In genomic region chr2:237440819-237441281, GRCh38 we compare ENCODE assay signal across 11 cellular contexts. TPM values are rescaled to one million over a fixed set of nuclear protein-coding genes. Genes with fewer than 3 reads are reported as not detected.
DNase-seq lines count a peak whose midpoint lies in the region; ATAC-seq, FAIRE-seq and TF ChIP-seq lines count a peak whose summit lies in the region.
"Had no signal": no experiment of that assay in that cellular context is flagged by ENCODE, and none has a peak within 500 bp of the region (broad histone marks: within the 10 kb centered on the region; RNA-seq: fewer than 3 reads in every experiment).

No MANE protein-coding gene starts in this region.

- no peaks in the 10 kb centered on the region for H3K9me2 ChIP-seq in hepatocyte (replicated peaks; ENCODE audit: insufficient read depth)

- peaks cover 8% of the 10 kb centered on the region for H3K4me1 ChIP-seq in hepatocyte (ENCODE audit: insufficient read depth)
- H3K4me1 ChIP-seq in HAP-1: no peaks in the 10 kb centered on the region

- H3K4me2 ChIP-seq in hepatocyte: no peak overlapping the region

- H3K27ac Mint-ChIP-seq in activated CD4-positive, alpha-beta T cell treated with anti-CD3 and anti-CD28 coated beads for 36 hours: peak overlapping the region; percentile 96
- peak overlapping the region; percentile 38 for H3K27ac Mint-ChIP-seq in activated CD4-positive, alpha-beta T cell treated with anti-CD3 and anti-CD28 coated beads, Interleukin-2, amount 10 ng/mL, durations not matched to agents 7 days and 5 days
- peak overlapping the region; percentile 28 to 79 for H3K27ac Mint-ChIP-seq in stimulated activated naive CD8-positive, alpha-beta T cell treated with anti-CD3 and anti-CD28 coated beads, Interleukin-15, amount 100 ng/mL, for 72 hours

- in situ Hi-C loops in HAP-1 (cut with MboI; ENCODE audit: low sequenced_read_pairs): no loop called here

- H3K4me3 ChIP-seq in hepatocyte: no peak overlapping the region
- H3K4me3 ChIP-seq in HAP-1: no peak overlapping the region

- peak; percentile 83 for DNase-seq in activated CD4-positive, alpha-beta T cell treated with anti-CD3 and anti-CD28 coated beads for 36 hours
- no peak for DNase-seq in activated CD4-positive, alpha-beta T cell treated with anti-CD3 and anti-CD28 coated beads, Interleukin-2, amount 50 U/mL, for 1 hour
- peak; percentile 24 for DNase-seq in activated CD4-positive, alpha-beta T cell treated with anti-CD3 and anti-CD28 coated beads, Interleukin-2, amount 10 ng/mL, durations not matched to agents 7 days and 5 days
- DNase-seq in hepatocyte (ENCODE audit: low spot score) (no peak), D721Med (ENCODE audit: insufficient read length, low spot score) (no peak), HAP-1 (ENCODE audit: low spot score in 2 of 2) (no peak), activated gamma-delta T cell treated with Interleukin-2 at 50 U/mL for 16 hours (no peak)
- DNase-seq in stimulated activated naive CD8-positive, alpha-beta T cell treated with anti-CD3 and anti-CD28 coated beads, Interleukin-15, amount 100 ng/mL, for 72 hours: peak; percentile 54 to 80
- DNase-seq: caudate nucleus had no signal

- TF ChIP-seq CTCF in hepatocyte (IDR thresholded peaks at IDR 0.05; ENCODE audit: poor library complexity) (no peak), D721Med (IDR thresholded peaks at IDR 0.05; ENCODE audit: insufficient read depth, missing control alignments) (no peak)

- H4K20me1 ChIP-seq in hepatocyte (ENCODE audit: insufficient read depth, poor library complexity, severe bottlenecking): no peaks in the 10 kb centered on the region

- peaks cover 8% of the 10 kb centered on the region for H3K9me3 Mint-ChIP-seq in activated CD4-positive, alpha-beta T cell treated with anti-CD3 and anti-CD28 coated beads for 36 hours (ENCODE audit: low read depth)
- H3K9me3 Mint-ChIP-seq in activated CD4-positive, alpha-beta T cell treated with anti-CD3 and anti-CD28 coated beads, Interleukin-2, amount 10 ng/mL, durations not matched to agents 7 days and 5 days: peaks cover 4% of the 10 kb centered on the region
- H3K9me3 Mint-ChIP-seq in stimulated activated naive CD8-positive, alpha-beta T cell treated with anti-CD3 and anti-CD28 coated beads, Interleukin-15, amount 100 ng/mL, for 72 hours: peaks cover 0 to 3% of the 10 kb centered on the region in 2 donors

- H3K9me3 ChIP-seq in hepatocyte (ENCODE audit: low read depth): no peaks in the 10 kb centered on the region
- H3K9me3 ChIP-seq in HAP-1: no peaks in the 10 kb centered on the region

- CTCF ChIA-PET in activated CD4-positive, alpha-beta T cell treated with anti-CD3 and anti-CD28 coated beads for 36 hours (lab: Charles Lee): interaction anchor here (0.7 to 6.5 kb wide), 10 partner anchors 9 to 862 kb away, joined by 3 to 67 read pairs (median 7); no protein-coding TSS in a partner anchor
- CTCF ChIA-PET in activated CD4-positive, alpha-beta T cell treated with anti-CD3 and anti-CD28 coated beads, Interleukin-2, amount 10 ng/mL, durations not matched to agents 7 days and 5 days (lab: Charles Lee): interaction anchor here (1.3 to 1.7 kb wide), 4 partner anchors 11 to 35 kb away, joined by 4 to 7 read pairs (median 4); no protein-coding TSS in a partner anchor

- peak overlapping the region; percentile 50 for H3K4me3 Mint-ChIP-seq in activated CD4-positive, alpha-beta T cell treated with anti-CD3 and anti-CD28 coated beads for 36 hours
- no peak overlapping the region for H3K4me3 Mint-ChIP-seq in activated CD4-positive, alpha-beta T cell treated with anti-CD3 and anti-CD28 coated beads, Interleukin-2, amount 10 ng/mL, durations not matched to agents 7 days and 5 days
- peak overlapping the region; percentile 31 to 50 for H3K4me3 Mint-ChIP-seq in stimulated activated naive CD8-positive, alpha-beta T cell treated with anti-CD3 and anti-CD28 coated beads, Interleukin-15, amount 100 ng/mL, for 72 hours

- no peak for FAIRE-seq in D721Med (lab: Jason Lieb, UNC)
- FAIRE-seq: A204.1, frontal cortex had no signal

- peaks cover 91% of the 10 kb centered on the region for H3K4me1 Mint-ChIP-seq in activated CD4-positive, alpha-beta T cell treated with anti-CD3 and anti-CD28 coated beads for 36 hours
- peaks cover 57% of the 10 kb centered on the region for H3K4me1 Mint-ChIP-seq in activated CD4-positive, alpha-beta T cell treated with anti-CD3 and anti-CD28 coated beads, Interleukin-2, amount 10 ng/mL, durations not matched to agents 7 days and 5 days
- peaks cover 83% of the 10 kb centered on the region for H3K4me1 Mint-ChIP-seq in stimulated activated naive CD8-positive, alpha-beta T cell treated with anti-CD3 and anti-CD28 coated beads, Interleukin-15, amount 100 ng/mL, for 72 hours

- intact Hi-C loops in activated CD4-positive, alpha-beta T cell treated with anti-CD3 and anti-CD28 coated beads for 36 hours (cut with DNase I, micrococcal nuclease): loop anchor here (1.0 to 2.0 kb wide), 9 partner anchors 9 to 848 kb away; partner anchors contain the start of genes PER2 (in 1 of the 2) and SCLY (in 1 of the 2)

- H2AFZ ChIP-seq in hepatocyte: no peak overlapping the region

- no peaks in the 10 kb centered on the region for H3K36me3 ChIP-seq in hepatocyte (replicated peaks; ENCODE audit: insufficient read depth, low read depth)
- H3K36me3 ChIP-seq in HAP-1 (replicated peaks): no peaks in the 10 kb centered on the region

- no peaks in the 10 kb centered on the region for H3K27me3 Mint-ChIP-seq in activated CD4-positive, alpha-beta T cell treated with anti-CD3 and anti-CD28 coated beads for 36 hours
- no peaks in the 10 kb centered on the region for H3K27me3 Mint-ChIP-seq in activated CD4-positive, alpha-beta T cell treated with anti-CD3 and anti-CD28 coated beads, Interleukin-2, amount 10 ng/mL, durations not matched to agents 7 days and 5 days
- no peaks in the 10 kb centered on the region for H3K27me3 Mint-ChIP-seq in stimulated activated naive CD8-positive, alpha-beta T cell treated with anti-CD3 and anti-CD28 coated beads, Interleukin-15, amount 100 ng/mL, for 72 hours

- no peaks in the 10 kb centered on the region for H3K79me2 ChIP-seq in hepatocyte

- WGBS in hepatocyte (ENCODE audit: low lambda C conversion rate, missing lambda C conversion rate): 40% methylated on average over 2 of the region's 2 CpGs

- H3K27ac ChIP-seq in hepatocyte: peak overlapping the region; percentile 56

- ATAC-seq in activated CD4-positive, alpha-beta T cell treated with anti-CD3 and anti-CD28 coated beads for 36 hours: peak; percentile 76
- peak; percentile 93 for ATAC-seq in stimulated activated naive CD8-positive, alpha-beta T cell treated with anti-CD3 and anti-CD28 coated beads, Interleukin-15, amount 100 ng/mL, for 72 hours

- POLR2A ChIA-PET in activated CD4-positive, alpha-beta T cell treated with anti-CD3 and anti-CD28 coated beads for 36 hours (lab: Charles Lee): interaction anchor here (1.0 to 2.4 kb wide), 7 partner anchors 8 to 34 kb away, joined by 3 to 19 read pairs (median 8); no protein-coding TSS in a partner anchor
- POLR2A ChIA-PET in activated CD4-positive, alpha-beta T cell treated with anti-CD3 and anti-CD28 coated beads, Interleukin-2, amount 10 ng/mL, durations not matched to agents 7 days and 5 days (lab: Charles Lee): interaction anchor here (0.6 to 1.3 kb wide), 2 partner anchors 11 to 140 kb away, joined by 3 read pairs; no protein-coding TSS in a partner anchor

- no peaks in the 10 kb centered on the region for H3K27me3 ChIP-seq in hepatocyte
- no peaks in the 10 kb centered on the region; the same call in 1 of the 2 replicates for H3K27me3 ChIP-seq in HAP-1 (ENCODE audit: low read depth)

- H3K36me3 Mint-ChIP-seq in activated CD4-positive, alpha-beta T cell treated with anti-CD3 and anti-CD28 coated beads for 36 hours (ENCODE audit: low read depth): peaks cover 14% of the 10 kb centered on the region
- H3K36me3 Mint-ChIP-seq in activated CD4-positive, alpha-beta T cell treated with anti-CD3 and anti-CD28 coated beads, Interleukin-2, amount 10 ng/mL, durations not matched to agents 7 days and 5 days (ENCODE audit: low read depth): peaks cover 3% of the 10 kb centered on the region

RNA-seq across cellular contexts. Expression of gene COL6A3, which starts 26.9 kb away (rescaled TPM):
- total RNA-seq in activated CD4-positive, alpha-beta T cell treated with anti-CD3 and anti-CD28 coated beads for 36 hours: 10 to 100 TPM; 29.9 to 36.4 TPM
- under 1 TPM; 0.87 to 0.92 TPM for total RNA-seq in activated CD4-positive, alpha-beta T cell treated with anti-CD3 and anti-CD28 coated beads, Interleukin-2, amount 10 ng/mL, durations not matched to agents 7 days and 5 days
- 158 and 250 TPM in 2 replicates for total RNA-seq in hepatocyte
- 70.7 and 80.7 TPM in 2 replicates for polyA plus RNA-seq in hepatocyte

RNA-seq across cellular contexts. Expression of gene MLPH, which starts 46.2 kb away (rescaled TPM):
- 1 to 10 TPM in 1 of 2 experiments, under 1 TPM in 1; 0.82 to 1.2 TPM for total RNA-seq in activated CD4-positive, alpha-beta T cell treated with anti-CD3 and anti-CD28 coated beads for 36 hours
- total RNA-seq in activated CD4-positive, alpha-beta T cell treated with anti-CD3 and anti-CD28 coated beads, Interleukin-2, amount 10 ng/mL, durations not matched to agents 7 days and 5 days: not detected
- 10.0 and 12.3 TPM in 2 replicates for total RNA-seq in hepatocyte
- 5.6 and 6.7 TPM in 2 replicates for polyA plus RNA-seq in hepatocyte

Comparison
In these comparisons a context has a peak if more than half of its experiments do, and no peak if none do; other contexts are left out.
1. DNase-seq: peak in activated CD4-positive, alpha-beta T cell treated with anti-CD3 and anti-CD28 coated beads for 36 hours (single experiment), activated CD4-positive, alpha-beta T cell treated with anti-CD3 and anti-CD28 coated beads, Interleukin-2, amount 10 ng/mL, durations not matched to agents 7 days and 5 days (single experiment) and stimulated activated naive CD8-positive, alpha-beta T cell treated with anti-CD3 and anti-CD28 coated beads, Interleukin-15, amount 100 ng/mL, for 72 hours (2 of 2); none in activated CD4-positive, alpha-beta T cell treated with anti-CD3 and anti-CD28 coated beads, Interleukin-2, amount 50 U/mL, for 1 hour (single experiment), hepatocyte (single experiment), D721Med (single experiment), HAP-1 (0 of 2) and activated gamma-delta T cell treated with Interleukin-2 at 50 U/mL for 16 hours (single experiment).
2. RNA of gene COL6A3, which starts 26.9 kb away (total RNA-seq): 158 to 250 TPM in hepatocyte and 29.9 to 36.4 TPM in activated CD4-positive, alpha-beta T cell treated with anti-CD3 and anti-CD28 coated beads for 36 hours; 0.87 to 0.92 TPM in activated CD4-positive, alpha-beta T cell treated with anti-CD3 and anti-CD28 coated beads, Interleukin-2, amount 10 ng/mL, durations not matched to agents 7 days and 5 days; every median in the first group is over 10 times any median in the second.
3. H3K27ac Mint-ChIP-seq: peak in every context shown above with its lines; median percentile 96 in activated CD4-positive, alpha-beta T cell treated with anti-CD3 and anti-CD28 coated beads for 36 hours; 54 in stimulated activated naive CD8-positive, alpha-beta T cell treated with anti-CD3 and anti-CD28 coated beads, Interleukin-15, amount 100 ng/mL, for 72 hours; 38 in activated CD4-positive, alpha-beta T cell treated with anti-CD3 and anti-CD28 coated beads, Interleukin-2, amount 10 ng/mL, durations not matched to agents 7 days and 5 days.